Comparison of ENCODE assay signal across 15 cellular contexts in the genomic region with DNA sequence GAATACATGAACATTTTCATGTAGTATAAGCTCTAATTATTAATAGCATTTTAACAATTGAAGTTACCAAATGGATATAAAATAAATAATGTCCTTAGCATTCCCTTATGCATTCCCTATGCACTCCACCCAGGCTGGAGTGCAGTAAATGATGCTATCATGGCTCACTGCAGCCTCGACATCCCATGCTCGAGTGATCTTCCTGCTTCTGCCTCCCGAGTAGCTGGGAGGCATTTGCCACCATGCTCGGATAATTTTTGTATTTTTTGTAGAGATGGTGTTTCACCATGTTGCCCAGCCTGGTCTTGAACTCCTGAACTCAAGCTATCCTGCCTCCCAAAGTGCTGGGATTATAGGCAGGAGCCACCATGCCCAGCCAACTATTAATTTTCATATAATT.
"Had no signal": no experiment of that assay in that cellular context is flagged by ENCODE, and none has a peak within 500 bp of the region (broad histone marks: within the 10 kb centered on the region; RNA-seq: fewer than 3 reads in every experiment).

No MANE protein-coding gene starts in this region.

- H3K9me3 ChIP-seq: esophagus muscularis mucosa, prostate gland, right lobe of liver, testis, upper lobe of right lung had no signal

- H3K4me1 ChIP-seq: prostate gland, right lobe of liver, testis, upper lobe of right lung had no signal

- H3K27ac ChIP-seq: cardiac muscle cell, esophagus muscularis mucosa, prostate gland, right lobe of liver, testis, upper lobe of right lung had no signal

- ATAC-seq: activated CD8-positive, alpha-beta T cell treated with anti-CD3 and anti-CD28 coated beads for 36 hours; activated T-cell treated with anti-CD3 and anti-CD28 coated beads, Interleukin-2, amount 50 U/mL, for 4 hours; stimulated activated naive CD8-positive, alpha-beta T cell treated with anti-CD3 and anti-CD28 coated beads, Interleukin-15, amount 100 ng/mL, for 72 hours; T-helper 17 cell; upper lobe of right lung; WTC11 had no signal

- H3K27me3 ChIP-seq: cardiac muscle cell, esophagus muscularis mucosa, right lobe of liver, testis, upper lobe of right lung had no signal

- H3K4me3 ChIP-seq: cardiac muscle cell, esophagus muscularis mucosa, prostate gland, right lobe of liver, testis, upper lobe of right lung had no signal

- H3K36me3 ChIP-seq: prostate gland, right lobe of liver had no signal

- DNase-seq: activated CD4-positive, alpha-beta T cell treated with anti-CD3 and anti-CD28 coated beads for 48 hours; activated CD8-positive, alpha-beta T cell treated with anti-CD3 and anti-CD28 coated beads for 36 hours; activated effector memory CD4-positive, alpha-beta T cell treated with Interleukin-2 at 50 U/mL for 16 hours; activated naive CD4-positive, alpha-beta T cell treated with anti-CD3 and anti-CD28 coated beads, Interleukin-2, amount 50 U/mL, for 16 hours; activated T-cell treated with anti-CD3 and anti-CD28 coated beads, Interleukin-2, amount 50 U/mL, for 4 hours; right lobe of liver; stimulated activated CD4-positive, alpha-beta T cell treated with anti-CD3 and anti-CD28 coated beads, Interleukin-1b, Interleukin-23, amount 100 ng/mL, for 48 hours; stimulated activated naive CD8-positive, alpha-beta T cell treated with anti-CD3 and anti-CD28 coated beads, Interleukin-15, amount 100 ng/mL, for 72 hours; T-helper 17 cell; testis; upper lobe of right lung had no signal
